ENCODE assay signal across 8 cellular contexts in the genomic region with DNA sequence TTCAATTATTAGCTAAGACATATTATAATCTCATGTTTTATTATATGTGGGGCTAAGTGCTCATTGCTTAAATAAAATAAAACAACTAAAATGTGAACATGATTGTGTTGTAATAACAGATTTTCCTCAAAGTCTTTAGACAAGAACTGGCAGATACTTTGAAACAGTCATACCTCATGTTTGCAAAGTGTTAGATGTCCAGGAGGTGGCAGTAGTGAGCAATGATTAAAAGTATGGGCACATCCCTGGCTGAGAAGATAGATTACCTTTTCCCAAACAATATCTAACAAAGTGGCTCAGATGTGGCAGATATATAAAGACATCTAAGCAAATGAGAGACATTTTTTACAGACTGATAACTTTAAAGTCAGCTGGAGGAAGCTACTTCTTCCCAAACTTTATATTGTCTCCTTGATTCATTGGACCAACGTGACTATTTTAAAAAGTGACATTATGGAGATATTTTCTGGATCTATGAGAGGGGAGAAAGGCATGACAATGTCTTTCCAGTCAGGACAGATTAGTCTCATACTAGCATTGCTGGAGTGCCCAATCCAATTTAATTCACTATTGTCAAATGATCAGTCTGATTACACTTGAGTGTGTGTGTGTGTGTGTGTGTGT.
A peak's percentile ranks its signal among the peaks of the same experiment; 100 is the strongest.
DNase-seq lines count a peak whose midpoint lies in the region; ATAC-seq and FAIRE-seq lines count a peak whose summit lies in the region.

No MANE protein-coding gene starts in this region.

- peak; percentile 75 for ATAC-seq in HG03520 (IDR thresholded peaks at IDR 0.05; ENCODE audit: unreplicated experiment)
- no peak for ATAC-seq in stimulated activated naive CD8-positive, alpha-beta T cell treated with anti-CD3 and anti-CD28 coated beads, Interleukin-15, amount 100 ng/mL, for 72 hours

- H3K27me3 Mint-ChIP-seq in stimulated activated naive CD8-positive, alpha-beta T cell treated with anti-CD3 and anti-CD28 coated beads, Interleukin-15, amount 100 ng/mL, for 72 hours, result no peaks in the 10 kb centered on the region

- no peaks in the 10 kb centered on the region for H3K4me1 Mint-ChIP-seq in stimulated activated naive CD8-positive, alpha-beta T cell treated with anti-CD3 and anti-CD28 coated beads, Interleukin-15, amount 100 ng/mL, for 72 hours

- H3K4me3 Mint-ChIP-seq in stimulated activated naive CD8-positive, alpha-beta T cell treated with anti-CD3 and anti-CD28 coated beads, Interleukin-15, amount 100 ng/mL, for 72 hours, result no peak overlapping the region

- FAIRE-seq in GM19239 (lab: Jason Lieb, UNC), result peak; percentile 84

- no peak overlapping the region for H3K27ac Mint-ChIP-seq in stimulated activated naive CD8-positive, alpha-beta T cell treated with anti-CD3 and anti-CD28 coated beads, Interleukin-15, amount 100 ng/mL, for 72 hours

- no peaks in the 10 kb centered on the region for H3K9me3 Mint-ChIP-seq in stimulated activated naive CD8-positive, alpha-beta T cell treated with anti-CD3 and anti-CD28 coated beads, Interleukin-15, amount 100 ng/mL, for 72 hours

- DNase-seq in DMS 273 treated with DMSO at 0.1 percent for 48 hours (lab: John Stamatoyannopoulos, UW) (peak; percentile 5), GM19239 (ENCODE audit: insufficient read length, low spot score) (peak; percentile 14), OCI-M1 (lab: John Stamatoyannopoulos, UW) (peak; percentile 71), astrocyte of the hippocampus (ENCODE audit: low read depth, low spot score) (peak; percentile 52), kidney glomerular epithelial cell (lab: John Stamatoyannopoulos, UW) (peak; percentile 4), GF-D8 (lab: John Stamatoyannopoulos, UW) (no peak)
- peak; percentile 20 to 36 for DNase-seq in stimulated activated naive CD8-positive, alpha-beta T cell treated with anti-CD3 and anti-CD28 coated beads, Interleukin-15, amount 100 ng/mL, for 72 hours
